Comparison of ENCODE assay signal across 8 cellular contexts in genomic region chrX:149527705-149528104, GRCh38. TPM values are rescaled to one million over a fixed set of nuclear protein-coding genes. Genes with fewer than 3 reads are reported as not detected.
DNase-seq lines count a peak whose midpoint lies in the region; FAIRE-seq and TF ChIP-seq lines count a peak whose summit lies in the region.

No MANE protein-coding gene starts in this region.

- H4K12ac ChIP-seq in trophoblast cell (ENCODE audit: low read depth, low read length), result no peak overlapping the region

- H3K36me3 ChIP-seq in H7 (replicated peaks; ENCODE audit: control insufficient read depth, insufficient read depth, low read length) (no peaks in the 10 kb centered on the region), trophoblast cell (ENCODE audit: control insufficient read depth in 1 of 2, insufficient read depth in 2 of 2, low read length in 2 of 2) (peaks cover 0 to 2% of the 10 kb centered on the region in 2 experiments)

- no peak overlapping the region for H3K18ac ChIP-seq in trophoblast cell (ENCODE audit: low read length)

- H3K4me3 Mint-ChIP-seq in activated T-cell treated with anti-CD3 and anti-CD28 coated beads, Interleukin-2, amount 50 U/mL, for 24 hours, result no peak overlapping the region

- H3K27me3 Mint-ChIP-seq in activated T-cell treated with anti-CD3 and anti-CD28 coated beads, Interleukin-2, amount 50 U/mL, for 24 hours, result peaks cover 7% of the 10 kb centered on the region

- no peaks in the 10 kb centered on the region for H3K79me2 ChIP-seq in trophoblast cell (ENCODE audit: control insufficient read depth, insufficient read depth, low read length, poor library complexity)

- no peak overlapping the region for H3K4me2 ChIP-seq in trophoblast cell (ENCODE audit: low read length)

- H3K36me3 Mint-ChIP-seq in activated T-cell treated with anti-CD3 and anti-CD28 coated beads, Interleukin-2, amount 50 U/mL, for 24 hours (ENCODE audit: low read depth), result peaks cover 8% of the 10 kb centered on the region

- TF ChIP-seq CTCF in epithelial cell of proximal tubule (conservative IDR thresholded peaks at IDR 0.05; ENCODE audit: low read depth, low read length), result peak; percentile 59

- no peak overlapping the region for H2BK120ac ChIP-seq in trophoblast cell (ENCODE audit: insufficient read depth, low read length, poor library complexity)

- no CpG with 5 or more reads among the region's 1 CpG for WGBS in trophoblast cell (ENCODE audit: extremely low coverage, insufficient coverage, insufficient read length)

- H3K9me3 ChIP-seq in trophoblast cell (ENCODE audit: insufficient read depth, low read depth, low read length), result no peaks in the 10 kb centered on the region

- in situ Hi-C loops in SK-MEL-5 (cut with HindIII; ENCODE audit: low pct_unique_long_range_greater_than_20kb, low sequenced_read_pairs), result no loop called here

- H3K27me3 ChIP-seq in H7 (ENCODE audit: control insufficient read depth, insufficient read depth, low read length) (no peaks in the 10 kb centered on the region), trophoblast cell (ENCODE audit: insufficient read depth, low read length) (no peaks in the 10 kb centered on the region)

- no peak overlapping the region for H3K4ac ChIP-seq in trophoblast cell (ENCODE audit: low read depth, low read length)

- no peak overlapping the region for H3K27ac ChIP-seq in trophoblast cell (ENCODE audit: low read depth, low read length)

- DNase-seq in activated T-cell treated with anti-CD3 and anti-CD28 coated beads, Interleukin-2, amount 50 U/mL, for 24 hours, result no peak
- no peak for DNase-seq in activated T-cell treated with anti-CD3 and anti-CD28 coated beads for 4 hours
- DNase-seq in H7, result peak; percentile 41
- DNase-seq in SK-MEL-5 (ENCODE audit: low read depth, low spot score), result peak; percentile 61
- DNase-seq in epithelial cell of proximal tubule (ENCODE audit: low read depth), result no peak
- DNase-seq in trophoblast cell, result peak; percentile 31 to 64
- DNase-seq in HTR-8/SVneo (ENCODE audit: insufficient read length, low spot score), result no peak
- no peak for DNase-seq in retina

- H4K8ac ChIP-seq in trophoblast cell (ENCODE audit: low read depth, low read length), result no peak overlapping the region

- no peak for FAIRE-seq in HTR-8/SVneo (lab: Jason Lieb, UNC)

- H2AFZ ChIP-seq in trophoblast cell (ENCODE audit: insufficient read depth, low read length, poor library complexity), result no peak overlapping the region

- no peak overlapping the region for H3K14ac ChIP-seq in trophoblast cell (ENCODE audit: low read length)

- H3K4me3 ChIP-seq in H7 (ENCODE audit: insufficient read depth, low read depth, low read length) (no peak overlapping the region), epithelial cell of proximal tubule (ENCODE audit: low read depth, low read length) (no peak overlapping the region), trophoblast cell (ENCODE audit: low read depth, low read length) (no peak overlapping the region)

- H2AK5ac ChIP-seq in trophoblast cell (ENCODE audit: low read length), result no peak overlapping the region

- no peaks in the 10 kb centered on the region for H3K9me3 Mint-ChIP-seq in activated T-cell treated with anti-CD3 and anti-CD28 coated beads, Interleukin-2, amount 50 U/mL, for 24 hours

- H2BK5ac ChIP-seq in trophoblast cell (ENCODE audit: low read depth, low read length, poor library complexity), result no peak overlapping the region

- peaks cover 41% of the 10 kb centered on the region for H3K4me1 Mint-ChIP-seq in activated T-cell treated with anti-CD3 and anti-CD28 coated beads, Interleukin-2, amount 50 U/mL, for 24 hours (ENCODE audit: low read depth)

- H2BK12ac ChIP-seq in trophoblast cell (ENCODE audit: low read length), result no peak overlapping the region

- no peaks in the 10 kb centered on the region for H3K4me1 ChIP-seq in trophoblast cell (ENCODE audit: control insufficient read depth in 1 of 2, insufficient read depth in 2 of 2, low read length in 2 of 2)

- no peak overlapping the region for H3K9ac ChIP-seq in trophoblast cell (ENCODE audit: low read length)

- peak overlapping the region; percentile 1 for H3K27ac Mint-ChIP-seq in activated T-cell treated with anti-CD3 and anti-CD28 coated beads, Interleukin-2, amount 50 U/mL, for 24 hours

- no peaks in the 10 kb centered on the region for H3K79me1 ChIP-seq in trophoblast cell (ENCODE audit: low read length)

- H3K23ac ChIP-seq in trophoblast cell (ENCODE audit: low read length), result no peak overlapping the region

- H4K91ac ChIP-seq in trophoblast cell (ENCODE audit: low read depth, low read length), result no peak overlapping the region

RNA-seq across cellular contexts. Expression of gene EOLA1, which starts 13.1 kb away (rescaled TPM):
- 8.2 and 12.1 TPM in 2 replicates for total RNA-seq in H7 (2014; rRNA removed; shearing (Covaris generic))
- 19.4 and 20.9 TPM in 2 replicates for total RNA-seq in SK-MEL-5 (2014; rRNA removed; shearing (Covaris generic))
- polyA plus RNA-seq in SK-MEL-5 (2015; cell fraction: cytosol; rRNA removed), result 14.4 and 16.8 TPM in 2 replicates
- polyA plus RNA-seq in SK-MEL-5 (2015; cell fraction: nucleus; rRNA removed), result 12.5 and 27.7 TPM in 2 replicates
- 6.5 and 9.2 TPM in 2 replicates for total RNA-seq in epithelial cell of proximal tubule
- 6.6 and 7.0 TPM in 2 replicates for polyA plus RNA-seq in trophoblast cell (2013)

RNA-seq across cellular contexts. Expression of gene HSFX3, which starts 22.0 kb away (rescaled TPM):
- not detected in 2 replicates for total RNA-seq in H7 (2014; rRNA removed; shearing (Covaris generic))
- total RNA-seq in SK-MEL-5 (2014; rRNA removed; shearing (Covaris generic)), result not detected in 2 replicates
- not detected in 2 replicates for polyA plus RNA-seq in SK-MEL-5 (2015; cell fraction: cytosol; rRNA removed)
- polyA plus RNA-seq in SK-MEL-5 (2015; cell fraction: nucleus; rRNA removed), result not detected in 2 replicates
- not detected in 2 replicates for total RNA-seq in epithelial cell of proximal tubule
- not detected in 2 replicates for polyA plus RNA-seq in trophoblast cell (2013)

RNA-seq across cellular contexts. Expression of gene IDS, which starts 22.6 kb away (rescaled TPM):
- 29.0 and 33.7 TPM in 2 replicates for total RNA-seq in H7 (2014; rRNA removed; shearing (Covaris generic))
- total RNA-seq in SK-MEL-5 (2014; rRNA removed; shearing (Covaris generic)), result 31.6 and 36.8 TPM in 2 replicates
- 50.3 and 60.6 TPM in 2 replicates for polyA plus RNA-seq in SK-MEL-5 (2015; cell fraction: cytosol; rRNA removed)
- polyA plus RNA-seq in SK-MEL-5 (2015; cell fraction: nucleus; rRNA removed), result 79.7 and 86.3 TPM in 2 replicates
- total RNA-seq in epithelial cell of proximal tubule, result 37.0 and 54.0 TPM in 2 replicates
- 72.3 and 73.8 TPM in 2 replicates for polyA plus RNA-seq in trophoblast cell (2013)

RNA-seq across cellular contexts. Expression of gene MAGEA9B, which starts 59.6 kb away (rescaled TPM):
- total RNA-seq in H7 (2014; rRNA removed; shearing (Covaris generic)), result not detected in 2 replicates
- 0.27 TPM in 1 of 2 replicates, not detected in the other for total RNA-seq in SK-MEL-5 (2014; rRNA removed; shearing (Covaris generic))
- polyA plus RNA-seq in SK-MEL-5 (2015; cell fraction: cytosol; rRNA removed), result 0.05 and 0.35 TPM in 2 replicates
- not detected in 2 replicates for polyA plus RNA-seq in SK-MEL-5 (2015; cell fraction: nucleus; rRNA removed)
- total RNA-seq in epithelial cell of proximal tubule, result not detected in 2 replicates
- polyA plus RNA-seq in trophoblast cell (2013), result not detected in 2 replicates

Comparison
In these comparisons a context has a peak if more than half of its experiments do, and no peak if none do; other contexts are left out.
1. DNase-seq: peak in H7 (single experiment), SK-MEL-5 (single experiment) and trophoblast cell (2 of 2); none in activated T-cell treated with anti-CD3 and anti-CD28 coated beads, Interleukin-2, amount 50 U/mL, for 24 hours (single experiment), activated T-cell treated with anti-CD3 and anti-CD28 coated beads for 4 hours (single experiment), epithelial cell of proximal tubule (single experiment), HTR-8/SVneo (single experiment) and retina (single experiment).